9 cellular contexts compared by ENCODE assay signal in genomic region chr17:1362065-1362848, GRCh38. TPM values are rescaled to one million over a fixed set of nuclear protein-coding genes. Genes with fewer than 3 reads are reported as not detected.
DNase-seq lines count a peak whose midpoint lies in the region; ATAC-seq and TF ChIP-seq lines count a peak whose summit lies in the region.
"Had no signal": no experiment of that assay in that cellular context is flagged by ENCODE, and none has a peak within 500 bp of the region (broad histone marks: within the 10 kb centered on the region; RNA-seq: fewer than 3 reads in every experiment).

No MANE protein-coding gene starts in this region.

- peaks cover 68% of the 10 kb centered on the region for H3K36me3 Mint-ChIP-seq in GM23338 (ENCODE audit: low read depth)
- peaks cover 6 to 22% of the 10 kb centered on the region in 2 donors for H3K36me3 Mint-ChIP-seq in activated naive CD4-positive, alpha-beta T cell treated with anti-CD3 and anti-CD28 coated beads, Interleukin-2, amount 50 U/mL, for 72 hours

- H3K27me3 ChIP-seq in ACC112 (ENCODE audit: insufficient read depth, low read length) (no peaks in the 10 kb centered on the region), GM23338 (ENCODE audit: insufficient read depth) (no peaks in the 10 kb centered on the region), muscle layer of colon (ENCODE audit: control insufficient read depth in 1 of 2, insufficient read depth in 2 of 2, low read length in 2 of 2) (no peaks in the 10 kb centered on the region)

- H3F3A ChIP-seq in GM23338 (replicated peaks; ENCODE audit: low read depth), result peaks cover 27% of the 10 kb centered on the region

- H3K9me2 ChIP-seq in GM23338 (ENCODE audit: insufficient read depth), result no peaks in the 10 kb centered on the region

- no peak overlapping the region for H3K9ac ChIP-seq in muscle layer of colon (ENCODE audit: low read length)

- H3K4me3 ChIP-seq in ACC112 (ENCODE audit: low read depth, low read length) (no peak overlapping the region), GM23338 (no peak overlapping the region), muscle layer of colon (ENCODE audit: low read depth in 1 of 2, low read length in 2 of 2) (no peak overlapping the region)

- H4K20me1 ChIP-seq in GM23338 (replicated peaks; ENCODE audit: insufficient read depth), result peaks cover 63% of the 10 kb centered on the region

- peak overlapping the region; percentile 37 for H3K27ac ChIP-seq in ACC112 (ENCODE audit: low read depth, low read length)
- H3K27ac ChIP-seq in GM23338 (ENCODE audit: low read depth), result 0 out of 2 replicates have a peak overlapping the region, but pooled peaks have one; percentile 34
- H3K27ac ChIP-seq in muscle layer of colon (ENCODE audit: low read depth, low read length), result peak overlapping the region; percentile 6

- H3K36me3 ChIP-seq in ACC112 (ENCODE audit: insufficient read depth, low read length), result peaks cover 27% of the 10 kb centered on the region
- H3K36me3 ChIP-seq in GM23338 (ENCODE audit: insufficient read depth), result peaks cover 37% of the 10 kb centered on the region
- H3K36me3 ChIP-seq in muscle layer of colon (ENCODE audit: insufficient read depth, low read length), result peaks cover 7% of the 10 kb centered on the region

- peaks cover 7% of the 10 kb centered on the region for H3K27me3 Mint-ChIP-seq in GM23338 (ENCODE audit: insufficient read depth, low read depth, poor library complexity)

- peaks cover 38% of the 10 kb centered on the region for H3K4me1 Mint-ChIP-seq in GM23338

- DNase-seq in GM23338 (ENCODE audit: low spot score) (no peak), NCI-H526 (lab: John Stamatoyannopoulos, UW) (no peak), NAMALWA (ENCODE audit: low spot score) (no peak)
- no peak for DNase-seq in activated naive CD4-positive, alpha-beta T cell treated with anti-CD3 and anti-CD28 coated beads, Interleukin-2, amount 50 U/mL, for 72 hours (ENCODE audit: low spot score in 2 of 2)
- DNase-seq: H7 had no signal

- no peaks in the 10 kb centered on the region; the same call in 2 of the 3 replicates for H3K9me3 Mint-ChIP-seq in GM23338
- H3K9me3 Mint-ChIP-seq in activated naive CD4-positive, alpha-beta T cell treated with anti-CD3 and anti-CD28 coated beads, Interleukin-2, amount 50 U/mL, for 72 hours, result no peaks in the 10 kb centered on the region

- no peak overlapping the region for H3K4me2 ChIP-seq in GM23338

- no peak for TF ChIP-seq CTCF in GM23338 (conservative IDR thresholded peaks at IDR 0.05; ENCODE audit: low read depth in 2 of 2)

- H3K27ac Mint-ChIP-seq in GM23338, result no peak overlapping the region
- H3K27ac Mint-ChIP-seq in activated naive CD4-positive, alpha-beta T cell treated with anti-CD3 and anti-CD28 coated beads, Interleukin-2, amount 50 U/mL, for 72 hours, result peak overlapping the region; percentile 2 to 58

- no peak overlapping the region for H3K4me3 Mint-ChIP-seq in GM23338

- peaks cover 69% of the 10 kb centered on the region for H3K4me1 ChIP-seq in ACC112 (ENCODE audit: control insufficient read depth, insufficient read depth, low read length, unreplicated experiment)
- peaks cover 8% of the 10 kb centered on the region; the same call in 1 of the 2 replicates for H3K4me1 ChIP-seq in GM23338 (ENCODE audit: insufficient read depth)
- peaks cover 52% of the 10 kb centered on the region for H3K4me1 ChIP-seq in muscle layer of colon (ENCODE audit: insufficient read depth, low read length)

- no peak overlapping the region for H2AFZ ChIP-seq in ACC112 (ENCODE audit: low read length, unreplicated experiment)
- no peak overlapping the region for H2AFZ ChIP-seq in GM23338

- ATAC-seq in GM23338 (no peak), HG03159 (IDR thresholded peaks at IDR 0.05; ENCODE audit: unreplicated experiment) (no peak), HG03039 (IDR thresholded peaks at IDR 0.05; ENCODE audit: unreplicated experiment) (no peak)
- ATAC-seq in activated naive CD4-positive, alpha-beta T cell treated with anti-CD3 and anti-CD28 coated beads, Interleukin-2, amount 50 U/mL, for 72 hours, result peak; percentile 33 to 68

- H3K79me2 ChIP-seq in ACC112 (ENCODE audit: control insufficient read depth, insufficient read depth, low read length, unreplicated experiment), result peaks cover 95% of the 10 kb centered on the region
- H3K79me2 ChIP-seq in GM23338 (replicated peaks; ENCODE audit: insufficient read depth), result peaks cover 96% of the 10 kb centered on the region

- no peaks in the 10 kb centered on the region for H3K9me3 ChIP-seq in muscle layer of colon (ENCODE audit: low read length)

TF ChIP-seq in GM23338, 12 proteins besides CTCF, POLR2A, EP300 and RAD21 (continues in another document):
- TF ChIP-seq POLR2AphosphoS5 (IDR thresholded peaks at IDR 0.05; ENCODE audit: low read depth) (no peak), EZH2 (IDR thresholded peaks at IDR 0.05; ENCODE audit: low read depth, unreplicated experiment) (no peak), REST (IDR thresholded peaks at IDR 0.05; ENCODE audit: unreplicated experiment) (no peak), CREB1 (CRISPR knock-in tag; IDR thresholded peaks at IDR 0.05; ENCODE audit: low read depth) (no peak)

RNA-seq across cellular contexts. Expression of gene YWHAE, which starts 37.8 kb away (rescaled TPM):
- total RNA-seq in GM23338 (2014; rRNA removed; shearing (Covaris generic)), result 1,251 and 1,409 TPM in 2 replicates
- 1,271 and 1,283 TPM in 2 replicates for polyA plus RNA-seq in GM23338 (2016; fragmentation: Nextera tagmentation; extraction: Ambion mirVana)
- 100 to 1,000 TPM; 301 to 497 TPM for total RNA-seq in activated naive CD4-positive, alpha-beta T cell treated with anti-CD3 and anti-CD28 coated beads, Interleukin-2, amount 50 U/mL, for 72 hours

Comparison
In these comparisons a context has a peak if more than half of its experiments do, and no peak if none do; other contexts are left out.
1. ATAC-seq: peak in activated naive CD4-positive, alpha-beta T cell treated with anti-CD3 and anti-CD28 coated beads, Interleukin-2, amount 50 U/mL, for 72 hours (2 of 2); none in GM23338 (single experiment), HG03159 (single experiment) and HG03039 (single experiment).
2. Peak in every context shown above with its lines, with median percentiles within 50 percentile points of each other: H3K27ac ChIP-seq.